Comparison of ENCODE assay signal across 1 cellular context in the genomic region with DNA sequence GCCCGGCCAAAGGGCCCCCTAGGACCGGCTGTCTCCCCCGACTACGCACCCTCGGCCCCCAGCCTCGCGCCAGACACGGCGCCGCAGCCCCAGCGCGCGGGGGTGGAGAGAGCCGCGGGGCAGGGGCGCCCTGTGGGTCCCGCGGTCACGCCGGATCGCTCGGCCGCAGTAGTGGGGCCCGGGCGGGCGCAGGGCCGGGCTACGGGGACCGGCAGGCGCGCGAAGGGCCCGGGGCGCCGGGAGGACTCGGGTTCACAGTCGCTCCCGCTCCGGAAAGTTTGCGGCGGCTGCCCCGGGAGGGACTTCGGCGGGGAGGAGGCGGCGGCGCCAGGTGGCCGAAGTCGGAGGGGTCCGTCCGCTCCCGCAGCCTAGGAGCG.
TF ChIP-seq lines count a peak whose summit lies in the region.

No MANE protein-coding gene starts in this region.

TF ChIP-seq in IMR-90, 13 proteins besides CTCF, POLR2A, EP300 and RAD21 (continued from another document):
- TF ChIP-seq CHD1 (IDR thresholded peaks at IDR 0.05; ENCODE audit: low read depth, low read length) (no peak), BHLHE40 (IDR thresholded peaks at IDR 0.05; ENCODE audit: low read depth, low read length) (no peak), RFX5 (IDR thresholded peaks at IDR 0.05; ENCODE audit: low read depth, low read length) (no peak)
